Comparison of ENCODE assay signal across 9 cellular contexts in the genomic region with DNA sequence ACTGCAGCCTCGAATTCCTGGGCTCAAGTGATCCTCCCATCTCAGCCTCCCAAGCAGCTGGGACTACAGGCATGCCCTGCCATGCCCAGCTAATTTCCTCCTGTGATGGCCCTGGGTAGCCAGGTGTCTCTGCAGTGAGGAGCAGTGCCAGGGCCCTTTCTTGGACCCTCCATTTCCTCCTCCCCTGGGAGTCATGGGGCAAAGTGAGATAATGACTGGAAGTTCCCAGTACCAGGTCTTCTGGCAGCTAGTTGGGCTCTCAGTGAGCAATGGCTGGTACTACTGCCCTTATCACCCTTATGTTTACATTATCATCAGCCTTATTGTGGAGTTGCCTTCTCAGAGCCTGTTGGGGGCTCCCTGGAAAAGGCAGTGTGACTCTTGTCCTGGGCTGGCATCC. TPM values are rescaled to one million over a fixed set of nuclear protein-coding genes. Genes with fewer than 3 reads are reported as not detected.
A peak's percentile ranks its signal among the peaks of the same experiment; 100 is the strongest.
DNase-seq lines count a peak whose midpoint lies in the region; TF ChIP-seq lines count a peak whose summit lies in the region.
"Had no signal": no experiment of that assay in that cellular context is flagged by ENCODE, and none has a peak within 500 bp of the region (broad histone marks: within the 10 kb centered on the region; RNA-seq: fewer than 3 reads in every experiment).

No MANE protein-coding gene starts in this region.

- H3K27ac Mint-ChIP-seq in CD14-positive monocyte = peak overlapping the region; percentile 86 to 97 (median 94)

- peak overlapping the region; percentile 6 to 51 for H3K4me3 Mint-ChIP-seq in CD14-positive monocyte
- H3K4me3 Mint-ChIP-seq: stimulated activated naive CD8-positive, alpha-beta T cell treated with anti-CD3 and anti-CD28 coated beads, Interleukin-15, amount 100 ng/mL, for 72 hours had no signal

- DNase-seq in CD14-positive monocyte (ENCODE audit: low spot score) (no peak), HL-60 (ENCODE audit: low read depth in 1 of 2, low spot score in 1 of 2) (no peak), mammary epithelial cell (peak; percentile 8), osteoblast (ENCODE audit: insufficient read length, low spot score, missing footprints) (peak; percentile 55), smooth muscle cell (lab: John Stamatoyannopoulos, UW; ENCODE audit: unreplicated experiment) (no peak), MG63 (no peak), NCI-H510A (lab: John Stamatoyannopoulos, UW) (no peak)
- DNase-seq: NCI-H1105 treated with DMSO at 0.1 percent for 48 hours; stimulated activated naive CD8-positive, alpha-beta T cell treated with anti-CD3 and anti-CD28 coated beads, Interleukin-15, amount 100 ng/mL, for 72 hours had no signal

- H3K27ac ChIP-seq in HL-60 (replicated peaks) = peak overlapping the region; percentile 45
- no peak overlapping the region for H3K27ac ChIP-seq in mammary epithelial cell (ENCODE audit: insufficient read depth, low read depth, low read length)
- H3K27ac ChIP-seq in osteoblast (ENCODE audit: low read depth, low read length) = no peak overlapping the region
- H3K27ac ChIP-seq in smooth muscle cell (ENCODE audit: low read depth) = no peak overlapping the region

- no peak for TF ChIP-seq CTCF in CD14-positive monocyte (IDR thresholded peaks at IDR 0.05)
- TF ChIP-seq CTCF in HL-60 (IDR thresholded peaks at IDR 0.05; ENCODE audit: insufficient read depth, low read length) = no peak
- TF ChIP-seq CTCF in mammary epithelial cell (conservative IDR thresholded peaks at IDR 0.05 in 1 of 2, IDR thresholded peaks at IDR 0.05 in 1 of 2; ENCODE audit: extremely low read depth in 1 of 2, insufficient read depth in 1 of 2, low read depth in 1 of 2, low read length in 2 of 2) = no peak
- no peak for TF ChIP-seq CTCF in osteoblast (IDR thresholded peaks at IDR 0.05; ENCODE audit: extremely low read depth, low read depth, low read length)
- no peak for TF ChIP-seq CTCF in smooth muscle cell (IDR thresholded peaks at IDR 0.05; ENCODE audit: borderline replicate concordance, insufficient read depth, poor library complexity, severe bottlenecking)

- peaks cover 0 to 2% (median 0%) of the 10 kb centered on the region in 3 donors for H3K27me3 Mint-ChIP-seq in CD14-positive monocyte (ENCODE audit: low read depth in 3 of 3)
- H3K27me3 Mint-ChIP-seq: stimulated activated naive CD8-positive, alpha-beta T cell treated with anti-CD3 and anti-CD28 coated beads, Interleukin-15, amount 100 ng/mL, for 72 hours had no signal

- H2AFZ ChIP-seq in mammary epithelial cell (ENCODE audit: low read depth, low read length) = no peak overlapping the region
- no peak overlapping the region for H2AFZ ChIP-seq in osteoblast (ENCODE audit: low read length)
- no peak overlapping the region for H2AFZ ChIP-seq in smooth muscle cell (ENCODE audit: low read depth)

- H3K9me3 Mint-ChIP-seq in CD14-positive monocyte = peaks cover 0 to 2% (median 0%) of the 10 kb centered on the region in 7 donors
- H3K9me3 Mint-ChIP-seq: stimulated activated naive CD8-positive, alpha-beta T cell treated with anti-CD3 and anti-CD28 coated beads, Interleukin-15, amount 100 ng/mL, for 72 hours had no signal

- H3K79me2 ChIP-seq in mammary epithelial cell (ENCODE audit: insufficient read depth, low read length) = no peaks in the 10 kb centered on the region
- H3K79me2 ChIP-seq in osteoblast (ENCODE audit: insufficient read depth, low read length) = peaks cover 28% of the 10 kb centered on the region
- no peaks in the 10 kb centered on the region for H3K79me2 ChIP-seq in smooth muscle cell (ENCODE audit: low read depth)

- H3K4me1 ChIP-seq in mammary epithelial cell (ENCODE audit: insufficient read depth, low read length) (peaks cover 65% of the 10 kb centered on the region), osteoblast (ENCODE audit: insufficient read depth, low read length) (peaks cover 27% of the 10 kb centered on the region), smooth muscle cell (ENCODE audit: low read depth) (peaks cover 14% of the 10 kb centered on the region)

- H3F3A ChIP-seq in smooth muscle cell (ENCODE audit: low read depth) = no peaks in the 10 kb centered on the region

- no peaks in the 10 kb centered on the region for H3K9me3 ChIP-seq in mammary epithelial cell (replicated peaks; ENCODE audit: insufficient read depth, low read length)
- no peaks in the 10 kb centered on the region for H3K9me3 ChIP-seq in osteoblast (ENCODE audit: low read depth, low read length)
- H3K9me3 ChIP-seq in smooth muscle cell (replicated peaks; ENCODE audit: low read depth) = no peaks in the 10 kb centered on the region
- H3K9me3 ChIP-seq in MG63 = no peaks in the 10 kb centered on the region

- peaks cover 78% of the 10 kb centered on the region for H3K4me1 Mint-ChIP-seq in CD14-positive monocyte

- H3K9ac ChIP-seq in mammary epithelial cell (ENCODE audit: insufficient read depth, low read length) = no peak overlapping the region
- H3K9ac ChIP-seq in smooth muscle cell (ENCODE audit: low read depth) = no peak overlapping the region

- CTCF ChIA-PET in mammary epithelial cell (lab: Charles Lee; ENCODE audit: low non-redundant PET) = interaction anchor here (0.6 kb wide), 1 partner anchor 36 kb away, joined by 4 read pairs; no protein-coding TSS in a partner anchor

- H3K4me2 ChIP-seq in mammary epithelial cell (ENCODE audit: insufficient read depth, low read depth, low read length) (no peak overlapping the region), osteoblast (ENCODE audit: insufficient read depth, low read length) (no peak overlapping the region), smooth muscle cell (no peak overlapping the region)

- in situ Hi-C loops in mammary epithelial cell (cut with MboI; ENCODE audit: low sequenced_read_pairs in 2 of 2) = no loop called here

- H4K20me1 ChIP-seq in mammary epithelial cell (ENCODE audit: insufficient read depth, low read length) (no peaks in the 10 kb centered on the region), osteoblast (ENCODE audit: insufficient read depth, low read length) (peaks cover 61% of the 10 kb centered on the region), smooth muscle cell (ENCODE audit: low read depth) (peaks cover 14% of the 10 kb centered on the region)

- no peaks in the 10 kb centered on the region for H3K27me3 ChIP-seq in HL-60 (ENCODE audit: insufficient read depth, poor library complexity, severe bottlenecking)
- no peaks in the 10 kb centered on the region for H3K27me3 ChIP-seq in mammary epithelial cell (ENCODE audit: insufficient read depth, low read length)
- no peaks in the 10 kb centered on the region for H3K27me3 ChIP-seq in osteoblast (ENCODE audit: insufficient read depth, low read length)
- no peaks in the 10 kb centered on the region for H3K27me3 ChIP-seq in smooth muscle cell (ENCODE audit: low read depth)
- no peaks in the 10 kb centered on the region for H3K27me3 ChIP-seq in MG63

- dilution Hi-C loops in mammary epithelial cell (cut with HindIII; ENCODE audit: low sequenced_read_pairs) = loop anchor here (5.0 kb wide), 1 partner anchor 100 kb away; no protein-coding TSS in a partner anchor

- peaks cover 4% of the 10 kb centered on the region in 2 donors for H3K36me3 Mint-ChIP-seq in CD14-positive monocyte

- BruUV-seq in mammary epithelial cell (replicated peaks; lab: Mats Ljungman, UMichigan) = no TSS peak

- H3K4me3 ChIP-seq in HL-60 (replicated peaks; ENCODE audit: insufficient read depth, low read length) (no peak overlapping the region), mammary epithelial cell (replicated peaks in 1 of 3; ENCODE audit: insufficient read depth in 1 of 3, low read depth in 2 of 3, low read length in 3 of 3) (no peak overlapping the region), osteoblast (ENCODE audit: insufficient read depth, low read length) (no peak overlapping the region), smooth muscle cell (no peak overlapping the region), MG63 (no peak overlapping the region)

- WGBS in mammary epithelial cell (ENCODE audit: low coverage, missing lambda C conversion rate) = no CpG with 5 or more reads among the region's 1 CpG
- 100% methylated on average over 1 of the region's 1 CpG for WGBS in smooth muscle cell (ENCODE audit: low lambda C conversion rate)

- no peaks in the 10 kb centered on the region for H3K36me3 ChIP-seq in mammary epithelial cell (ENCODE audit: insufficient read depth, low read length)
- no peaks in the 10 kb centered on the region for H3K36me3 ChIP-seq in osteoblast (ENCODE audit: insufficient read depth, low read length)
- no peaks in the 10 kb centered on the region for H3K36me3 ChIP-seq in smooth muscle cell (ENCODE audit: low read depth)
- H3K36me3 ChIP-seq in MG63 = no peaks in the 10 kb centered on the region

- intact Hi-C loops in CD14-positive monocyte (cut with micrococcal nuclease) (no loop called here), mammary epithelial cell (cut with micrococcal nuclease) (loop anchor here (1.0 kb wide), 3 partner anchors 15 to 95 kb away; a partner anchor contains a TSS)

RNA-seq across cellular contexts. Expression of a gene that starts 17.6 kb away (rescaled TPM):
- under 1 TPM; 0.16 to 0.73 TPM for polyA plus RNA-seq in CD14-positive monocyte
- under 1 TPM; 0.33 to 0.67 TPM for total RNA-seq in mammary epithelial cell
- polyA plus RNA-seq in mammary epithelial cell = 0.08 TPM
- not detected for polyA minus RNA-seq in mammary epithelial cell
- total RNA-seq in osteoblast = 2.9 and 3.6 TPM in 2 replicates
- 1.3 and 1.6 TPM in 2 replicates for total RNA-seq in smooth muscle cell
- polyA plus RNA-seq in smooth muscle cell = 2.9 and 3.9 TPM in 2 replicates
- 1.3 and 1.4 TPM in 2 replicates for total RNA-seq in MG63 (2014; rRNA removed; shearing (Covaris generic); ENCODE audit: low replicate concordance)

RNA-seq across cellular contexts. Expression of a gene that starts 54.7 kb away (rescaled TPM):
- polyA plus RNA-seq in CD14-positive monocyte (under 1 TPM in 1 of 2 donors, not detected in 1; 0.18 TPM), mammary epithelial cell (0.16 TPM), smooth muscle cell (13.7 and 19.0 TPM in 2 replicates)
- total RNA-seq in mammary epithelial cell (under 1 TPM; under 0.01 to 0.26 TPM), osteoblast (0.29 and 0.36 TPM in 2 replicates), smooth muscle cell (11.1 and 12.2 TPM in 2 replicates)
- not detected for polyA minus RNA-seq in mammary epithelial cell
- total RNA-seq in MG63 (2014; rRNA removed; shearing (Covaris generic); ENCODE audit: low replicate concordance) = 0.23 and 1.9 TPM in 2 replicates

Comparison
In these comparisons a context has a peak if more than half of its experiments do, and no peak if none do; other contexts are left out.
1. DNase-seq: peak in mammary epithelial cell (single experiment) and osteoblast (single experiment); none in CD14-positive monocyte (single experiment), HL-60 (0 of 2), smooth muscle cell (single experiment), MG63 (single experiment) and NCI-H510A (single experiment).